ENCODE assay signal across 8 cellular contexts in the genomic region with DNA sequence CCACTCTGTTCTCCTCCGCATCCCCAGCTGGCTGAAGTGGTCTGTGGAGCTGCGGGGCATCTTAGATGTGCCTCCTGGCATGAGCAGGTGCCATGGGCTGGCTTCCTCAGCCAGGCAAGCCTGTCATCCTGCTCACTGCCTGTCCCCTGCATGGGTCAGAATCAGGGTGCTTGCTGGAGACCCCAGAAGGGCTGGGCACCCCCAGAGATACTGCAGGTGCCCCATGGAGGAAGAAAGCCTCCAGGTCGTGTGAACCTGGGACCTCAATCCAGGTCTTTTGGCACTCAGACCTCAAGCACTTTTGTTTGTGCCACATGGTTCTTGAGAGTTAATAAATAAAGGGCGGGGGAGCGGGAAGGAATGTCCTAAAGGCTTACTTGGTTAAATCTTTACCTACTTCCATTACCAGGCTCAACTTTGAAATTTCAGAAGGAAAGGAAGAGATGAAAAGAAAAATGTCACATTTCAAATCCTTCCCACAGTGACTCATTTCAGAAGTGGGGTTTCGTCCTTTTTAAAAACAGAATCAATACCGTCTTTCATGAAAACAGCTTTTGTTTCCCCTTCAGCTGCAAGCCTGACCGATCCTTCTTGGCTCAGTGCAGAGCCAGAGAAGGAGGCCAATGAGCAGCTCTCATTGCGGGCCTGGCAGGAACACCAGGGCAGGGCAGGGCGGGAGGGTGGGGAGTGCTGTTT.
DNase-seq lines count a peak whose midpoint lies in the region; ATAC-seq lines count a peak whose summit lies in the region.

No MANE protein-coding gene starts in this region.

- no peaks in the 10 kb centered on the region for H3K36me3 Mint-ChIP-seq in activated naive CD4-positive, alpha-beta T cell treated with anti-CD3 and anti-CD28 coated beads for 36 hours (ENCODE audit: low read depth)

- H3K4me1 Mint-ChIP-seq in activated naive CD4-positive, alpha-beta T cell treated with anti-CD3 and anti-CD28 coated beads for 36 hours (ENCODE audit: low read depth) = no peaks in the 10 kb centered on the region

- intact Hi-C loops in activated naive CD4-positive, alpha-beta T cell treated with anti-CD3 and anti-CD28 coated beads for 36 hours (cut with micrococcal nuclease) = no loop called here

- H3K27ac Mint-ChIP-seq in activated naive CD4-positive, alpha-beta T cell treated with anti-CD3 and anti-CD28 coated beads for 36 hours = no peak overlapping the region

- CTCF ChIA-PET in activated naive CD4-positive, alpha-beta T cell treated with anti-CD3 and anti-CD28 coated beads for 36 hours (lab: Charles Lee) = interaction anchor here (0.8 to 1.4 kb wide), 3 partner anchors 67 to 126 kb away, joined by 3 to 4 read pairs (median 3); no protein-coding TSS in a partner anchor

- peaks cover 3% of the 10 kb centered on the region for H3K9me3 Mint-ChIP-seq in activated naive CD4-positive, alpha-beta T cell treated with anti-CD3 and anti-CD28 coated beads for 36 hours

- H3K27me3 Mint-ChIP-seq in activated naive CD4-positive, alpha-beta T cell treated with anti-CD3 and anti-CD28 coated beads for 36 hours (ENCODE audit: low read depth) = peaks cover 3% of the 10 kb centered on the region

- H3K4me3 Mint-ChIP-seq in activated naive CD4-positive, alpha-beta T cell treated with anti-CD3 and anti-CD28 coated beads for 36 hours = no peak overlapping the region

- ATAC-seq in GM21447 (IDR thresholded peaks at IDR 0.05; ENCODE audit: unreplicated experiment) (peak; percentile 93), HG03575 (IDR thresholded peaks at IDR 0.05; ENCODE audit: extremely low read depth, insufficient number of reproducible peaks, low FRiP score, unreplicated experiment) (peak; percentile 71)

- DNase-seq in DMS79 (lab: John Stamatoyannopoulos, UW) (peak; percentile 53), hypothalamus (lab: John Stamatoyannopoulos, UW) (peak in 42 of 51 donors; percentile 14 to 88 (median 62)), ureter (ENCODE audit: low spot score) (no peak), 8988T (no peak)
- DNase-seq in activated naive CD4-positive, alpha-beta T cell treated with anti-CD3 and anti-CD28 coated beads for 36 hours = no peak
- DNase-seq in activated naive CD4-positive, alpha-beta T cell treated with Interleukin-2 at 50 U/mL for 16 hours = no peak

Comparison
In these comparisons a context has a peak if more than half of its experiments do, and no peak if none do; other contexts are left out.
1. DNase-seq: peak in DMS79 (single experiment) and hypothalamus (42 of 51); none in ureter (single experiment), activated naive CD4-positive, alpha-beta T cell treated with anti-CD3 and anti-CD28 coated beads for 36 hours (single experiment), 8988T (single experiment) and activated naive CD4-positive, alpha-beta T cell treated with Interleukin-2 at 50 U/mL for 16 hours (single experiment).